ENCODE assay signal across 25 cellular contexts in the genomic region with DNA sequence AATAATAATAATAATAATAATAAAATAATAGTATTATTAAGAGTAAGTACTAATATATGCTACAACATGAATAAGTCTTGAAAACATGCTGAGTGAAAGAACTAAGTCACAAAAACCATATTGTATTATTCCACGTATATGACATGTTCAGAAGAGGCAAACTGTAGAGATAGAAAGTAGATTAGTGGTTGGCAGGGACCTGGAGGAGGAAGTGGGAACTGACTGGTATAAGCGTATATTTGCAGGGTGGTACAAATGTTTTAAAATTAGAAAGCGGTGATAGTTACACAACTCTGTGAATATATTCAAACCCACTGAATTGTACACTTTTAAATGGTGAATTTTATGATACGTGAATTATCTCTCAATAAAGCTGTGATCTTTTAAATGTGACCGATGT.
"Had no signal": no experiment of that assay in that cellular context is flagged by ENCODE, and none has a peak within 500 bp of the region (broad histone marks: within the 10 kb centered on the region; RNA-seq: fewer than 3 reads in every experiment).

No MANE protein-coding gene starts in this region.

- H3K4me3 ChIP-seq: colonic mucosa, left lung, tibial artery had no signal

- H3K4me3 Mint-ChIP-seq: activated T-cell treated with anti-CD3 and anti-CD28 coated beads, Interleukin-2, amount 50 U/mL, for 72 hours; central memory CD8-positive, alpha-beta T cell had no signal

- H3K9me3 ChIP-seq: colonic mucosa, left lung, tibial artery had no signal

- H3K27ac Mint-ChIP-seq: activated T-cell treated with anti-CD3 and anti-CD28 coated beads, Interleukin-2, amount 50 U/mL, for 72 hours had no signal

- DNase-seq: activated CD4-positive, CD25-positive, alpha-beta regulatory T cell treated with anti-CD3 and anti-CD28 coated beads, Interleukin-2, amount 50 U/mL, for 72 hours; activated CD8-positive, alpha-beta memory T cell treated with anti-CD3 and anti-CD28 coated beads for 24 hours; activated CD8-positive, alpha-beta memory T cell treated with anti-CD3 and anti-CD28 coated beads, Interleukin-2, amount 50 U/mL, for 48 hours; activated effector memory CD4-positive, alpha-beta T cell treated with anti-CD3 and anti-CD28 coated beads, Interleukin-2, amount 50 U/mL, for 16 hours; activated naive CD4-positive, alpha-beta T cell treated with anti-CD3 and anti-CD28 coated beads, Interleukin-2, amount 50 U/mL, for 16 hours; activated T-cell treated with anti-CD3 and anti-CD28 coated beads, Interleukin-2, amount 50 U/mL, for 72 hours; aorta; colonic mucosa; erythroblast; foreskin melanocyte; head of caudate nucleus; kidney; left lung; midbrain; occipital lobe; retina; stimulated activated CD4-positive, alpha-beta T cell treated with anti-CD3 and anti-CD28 coated beads, Interleukin-12 subunit alpha, Interleukin-12 subunit beta, amount 100 ng/mL, for 4 hours; stimulated activated CD4-positive, alpha-beta T cell treated with anti-CD3 and anti-CD28 coated beads, Interleukin-1b, Interleukin-23, amount 100 ng/mL, for 48 hours; stimulated activated naive CD8-positive, alpha-beta T cell treated with anti-CD3 and anti-CD28 coated beads, Interleukin-15, Interleukin-2, amounts not matched to agents 100 U/mL and 50 U/mL, for 24 hours; substantia nigra; T1000; tibial artery had no signal

- H3K27me3 ChIP-seq: colonic mucosa, left lung, tibial artery had no signal

- H3K9me3 Mint-ChIP-seq: activated T-cell treated with anti-CD3 and anti-CD28 coated beads, Interleukin-2, amount 50 U/mL, for 72 hours; central memory CD8-positive, alpha-beta T cell had no signal

- H3K4me1 ChIP-seq: colonic mucosa, left lung, tibial artery had no signal

- FAIRE-seq: endometrium, kidney, urothelium cell line had no signal

- ATAC-seq: activated T-cell treated with anti-CD3 and anti-CD28 coated beads, Interleukin-2, amount 50 U/mL, for 72 hours; left lung; stimulated activated naive CD8-positive, alpha-beta T cell treated with anti-CD3 and anti-CD28 coated beads, Interleukin-15, Interleukin-2, amounts not matched to agents 100 U/mL and 50 U/mL, for 24 hours had no signal

- H3K4me1 Mint-ChIP-seq: central memory CD8-positive, alpha-beta T cell had no signal

- H3K36me3 ChIP-seq: colonic mucosa, left lung, tibial artery had no signal

- H3K27ac ChIP-seq: colonic mucosa, left lung, tibial artery had no signal
